In the genomic region with DNA sequence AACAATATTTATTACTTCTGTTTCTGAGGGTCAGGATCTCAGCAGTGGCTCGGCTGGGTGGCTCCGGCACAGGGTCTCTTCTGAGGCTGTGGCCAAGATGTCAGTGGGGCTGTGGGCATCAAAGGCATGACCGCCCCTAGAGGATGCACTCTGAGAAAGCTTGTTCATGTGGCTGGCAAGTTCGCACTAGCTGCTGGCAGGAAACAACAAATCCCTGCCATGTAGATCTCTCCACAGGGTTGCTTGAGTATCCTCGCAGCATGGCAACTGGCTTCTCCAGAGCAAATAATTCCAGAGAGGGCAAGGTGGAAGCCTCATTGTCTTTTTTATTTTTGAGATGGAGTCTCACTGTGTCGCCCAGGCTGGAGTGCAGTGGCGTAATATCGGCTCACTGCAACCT, we compare ENCODE assay signal across 1 cellular context.
TF ChIP-seq lines count a peak whose summit lies in the region.

No MANE protein-coding gene starts in this region.

TF ChIP-seq in GM23338, 12 proteins besides CTCF, POLR2A, EP300 and RAD21 (continued from another document):
- TF ChIP-seq, protein P1, sequence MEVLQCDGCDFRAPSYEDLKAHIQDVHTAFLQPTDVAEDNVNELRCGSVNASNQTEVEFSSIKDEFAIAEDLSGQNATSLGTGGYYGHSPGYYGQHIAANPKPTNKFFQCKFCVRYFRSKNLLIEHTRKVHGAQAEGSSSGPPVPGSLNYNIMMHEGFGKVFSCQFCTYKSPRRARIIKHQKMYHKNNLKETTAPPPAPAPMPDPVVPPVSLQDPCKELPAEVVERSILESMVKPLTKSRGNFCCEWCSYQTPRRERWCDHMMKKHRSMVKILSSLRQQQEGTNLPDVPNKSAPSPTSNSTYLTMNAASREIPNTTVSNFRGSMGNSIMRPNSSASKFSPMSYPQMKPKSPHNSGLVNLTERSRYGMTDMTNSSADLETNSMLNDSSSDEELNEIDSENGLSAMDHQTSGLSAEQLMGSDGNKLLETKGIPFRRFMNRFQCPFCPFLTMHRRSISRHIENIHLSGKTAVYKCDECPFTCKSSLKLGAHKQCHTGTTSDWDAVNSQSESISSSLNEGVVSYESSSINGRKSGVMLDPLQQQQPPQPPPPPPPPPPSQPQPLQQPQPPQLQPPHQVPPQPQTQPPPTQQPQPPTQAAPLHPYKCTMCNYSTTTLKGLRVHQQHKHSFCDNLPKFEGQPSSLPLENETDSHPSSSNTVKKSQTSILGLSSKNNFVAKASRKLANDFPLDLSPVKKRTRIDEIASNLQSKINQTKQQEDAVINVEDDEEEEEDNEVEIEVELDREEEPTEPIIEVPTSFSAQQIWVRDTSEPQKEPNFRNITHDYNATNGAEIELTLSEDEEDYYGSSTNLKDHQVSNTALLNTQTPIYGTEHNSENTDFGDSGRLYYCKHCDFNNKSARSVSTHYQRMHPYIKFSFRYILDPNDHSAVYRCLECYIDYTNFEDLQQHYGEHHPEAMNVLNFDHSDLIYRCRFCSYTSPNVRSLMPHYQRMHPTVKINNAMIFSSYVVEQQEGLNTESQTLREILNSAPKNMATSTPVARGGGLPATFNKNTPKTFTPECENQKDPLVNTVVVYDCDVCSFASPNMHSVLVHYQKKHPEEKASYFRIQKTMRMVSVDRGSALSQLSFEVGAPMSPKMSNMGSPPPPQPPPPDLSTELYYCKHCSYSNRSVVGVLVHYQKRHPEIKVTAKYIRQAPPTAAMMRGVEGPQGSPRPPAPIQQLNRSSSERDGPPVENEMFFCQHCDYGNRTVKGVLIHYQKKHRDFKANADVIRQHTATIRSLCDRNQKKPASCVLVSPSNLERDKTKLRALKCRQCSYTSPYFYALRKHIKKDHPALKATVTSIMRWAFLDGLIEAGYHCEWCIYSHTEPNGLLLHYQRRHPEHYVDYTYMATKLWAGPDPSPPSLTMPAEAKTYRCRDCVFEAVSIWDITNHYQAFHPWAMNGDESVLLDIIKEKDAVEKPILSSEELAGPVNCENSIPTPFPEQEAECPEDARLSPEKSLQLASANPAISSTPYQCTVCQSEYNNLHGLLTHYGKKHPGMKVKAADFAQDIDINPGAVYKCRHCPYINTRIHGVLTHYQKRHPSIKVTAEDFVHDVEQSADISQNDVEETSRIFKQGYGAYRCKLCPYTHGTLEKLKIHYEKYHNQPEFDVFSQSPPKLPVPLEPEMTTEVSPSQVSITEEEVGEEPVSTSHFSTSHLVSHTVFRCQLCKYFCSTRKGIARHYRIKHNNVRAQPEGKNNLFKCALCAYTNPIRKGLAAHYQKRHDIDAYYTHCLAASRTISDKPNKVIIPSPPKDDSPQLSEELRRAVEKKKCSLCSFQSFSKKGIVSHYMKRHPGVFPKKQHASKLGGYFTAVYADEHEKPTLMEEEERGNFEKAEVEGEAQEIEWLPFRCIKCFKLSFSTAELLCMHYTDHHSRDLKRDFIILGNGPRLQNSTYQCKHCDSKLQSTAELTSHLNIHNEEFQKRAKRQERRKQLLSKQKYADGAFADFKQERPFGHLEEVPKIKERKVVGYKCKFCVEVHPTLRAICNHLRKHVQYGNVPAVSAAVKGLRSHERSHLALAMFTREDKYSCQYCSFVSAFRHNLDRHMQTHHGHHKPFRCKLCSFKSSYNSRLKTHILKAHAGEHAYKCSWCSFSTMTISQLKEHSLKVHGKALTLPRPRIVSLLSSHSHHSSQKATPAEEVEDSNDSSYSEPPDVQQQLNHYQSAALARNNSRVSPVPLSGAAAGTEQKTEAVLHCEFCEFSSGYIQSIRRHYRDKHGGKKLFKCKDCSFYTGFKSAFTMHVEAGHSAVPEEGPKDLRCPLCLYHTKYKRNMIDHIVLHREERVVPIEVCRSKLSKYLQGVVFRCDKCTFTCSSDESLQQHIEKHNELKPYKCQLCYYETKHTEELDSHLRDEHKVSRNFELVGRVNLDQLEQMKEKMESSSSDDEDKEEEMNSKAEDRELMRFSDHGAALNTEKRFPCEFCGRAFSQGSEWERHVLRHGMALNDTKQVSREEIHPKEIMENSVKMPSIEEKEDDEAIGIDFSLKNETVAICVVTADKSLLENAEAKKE (CRISPR knock-in tag; IDR thresholded peaks at IDR 0.05): no peak
- no peak for TF ChIP-seq ZNF114 (CRISPR knock-in tag; IDR thresholded peaks at IDR 0.05)
- TF ChIP-seq JUNB (IDR thresholded peaks at IDR 0.05; ENCODE audit: unreplicated experiment): no peak
- TF ChIP-seq, protein P2, sequence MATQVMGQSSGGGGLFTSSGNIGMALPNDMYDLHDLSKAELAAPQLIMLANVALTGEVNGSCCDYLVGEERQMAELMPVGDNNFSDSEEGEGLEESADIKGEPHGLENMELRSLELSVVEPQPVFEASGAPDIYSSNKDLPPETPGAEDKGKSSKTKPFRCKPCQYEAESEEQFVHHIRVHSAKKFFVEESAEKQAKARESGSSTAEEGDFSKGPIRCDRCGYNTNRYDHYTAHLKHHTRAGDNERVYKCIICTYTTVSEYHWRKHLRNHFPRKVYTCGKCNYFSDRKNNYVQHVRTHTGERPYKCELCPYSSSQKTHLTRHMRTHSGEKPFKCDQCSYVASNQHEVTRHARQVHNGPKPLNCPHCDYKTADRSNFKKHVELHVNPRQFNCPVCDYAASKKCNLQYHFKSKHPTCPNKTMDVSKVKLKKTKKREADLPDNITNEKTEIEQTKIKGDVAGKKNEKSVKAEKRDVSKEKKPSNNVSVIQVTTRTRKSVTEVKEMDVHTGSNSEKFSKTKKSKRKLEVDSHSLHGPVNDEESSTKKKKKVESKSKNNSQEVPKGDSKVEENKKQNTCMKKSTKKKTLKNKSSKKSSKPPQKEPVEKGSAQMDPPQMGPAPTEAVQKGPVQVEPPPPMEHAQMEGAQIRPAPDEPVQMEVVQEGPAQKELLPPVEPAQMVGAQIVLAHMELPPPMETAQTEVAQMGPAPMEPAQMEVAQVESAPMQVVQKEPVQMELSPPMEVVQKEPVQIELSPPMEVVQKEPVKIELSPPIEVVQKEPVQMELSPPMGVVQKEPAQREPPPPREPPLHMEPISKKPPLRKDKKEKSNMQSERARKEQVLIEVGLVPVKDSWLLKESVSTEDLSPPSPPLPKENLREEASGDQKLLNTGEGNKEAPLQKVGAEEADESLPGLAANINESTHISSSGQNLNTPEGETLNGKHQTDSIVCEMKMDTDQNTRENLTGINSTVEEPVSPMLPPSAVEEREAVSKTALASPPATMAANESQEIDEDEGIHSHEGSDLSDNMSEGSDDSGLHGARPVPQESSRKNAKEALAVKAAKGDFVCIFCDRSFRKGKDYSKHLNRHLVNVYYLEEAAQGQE (IDR thresholded peaks at IDR 0.05; ENCODE audit: unreplicated experiment): no peak
- TF ChIP-seq, protein P3, sequence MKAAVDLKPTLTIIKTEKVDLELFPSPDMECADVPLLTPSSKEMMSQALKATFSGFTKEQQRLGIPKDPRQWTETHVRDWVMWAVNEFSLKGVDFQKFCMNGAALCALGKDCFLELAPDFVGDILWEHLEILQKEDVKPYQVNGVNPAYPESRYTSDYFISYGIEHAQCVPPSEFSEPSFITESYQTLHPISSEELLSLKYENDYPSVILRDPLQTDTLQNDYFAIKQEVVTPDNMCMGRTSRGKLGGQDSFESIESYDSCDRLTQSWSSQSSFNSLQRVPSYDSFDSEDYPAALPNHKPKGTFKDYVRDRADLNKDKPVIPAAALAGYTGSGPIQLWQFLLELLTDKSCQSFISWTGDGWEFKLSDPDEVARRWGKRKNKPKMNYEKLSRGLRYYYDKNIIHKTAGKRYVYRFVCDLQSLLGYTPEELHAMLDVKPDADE (IDR thresholded peaks at IDR 0.05): no peak
- TF ChIP-seq NANOG (IDR thresholded peaks at IDR 0.05; ENCODE audit: borderline replicate concordance): no peak
- TF ChIP-seq EZH2 (IDR thresholded peaks at IDR 0.05; ENCODE audit: low read depth, unreplicated experiment): no peak
- no peak for TF ChIP-seq ZNF331 (CRISPR knock-in tag; IDR thresholded peaks at IDR 0.05; ENCODE audit: low read depth)
- TF ChIP-seq EZH2phosphoT487 (IDR thresholded peaks at IDR 0.05; ENCODE audit: unreplicated experiment): no peak
- no peak for TF ChIP-seq POLR2AphosphoS5 (IDR thresholded peaks at IDR 0.05; ENCODE audit: low read depth)
TF ChIP-seq in GM23338: peak in this region for 0.
